1 cellular context compared by ENCODE assay signal in the genomic region with DNA sequence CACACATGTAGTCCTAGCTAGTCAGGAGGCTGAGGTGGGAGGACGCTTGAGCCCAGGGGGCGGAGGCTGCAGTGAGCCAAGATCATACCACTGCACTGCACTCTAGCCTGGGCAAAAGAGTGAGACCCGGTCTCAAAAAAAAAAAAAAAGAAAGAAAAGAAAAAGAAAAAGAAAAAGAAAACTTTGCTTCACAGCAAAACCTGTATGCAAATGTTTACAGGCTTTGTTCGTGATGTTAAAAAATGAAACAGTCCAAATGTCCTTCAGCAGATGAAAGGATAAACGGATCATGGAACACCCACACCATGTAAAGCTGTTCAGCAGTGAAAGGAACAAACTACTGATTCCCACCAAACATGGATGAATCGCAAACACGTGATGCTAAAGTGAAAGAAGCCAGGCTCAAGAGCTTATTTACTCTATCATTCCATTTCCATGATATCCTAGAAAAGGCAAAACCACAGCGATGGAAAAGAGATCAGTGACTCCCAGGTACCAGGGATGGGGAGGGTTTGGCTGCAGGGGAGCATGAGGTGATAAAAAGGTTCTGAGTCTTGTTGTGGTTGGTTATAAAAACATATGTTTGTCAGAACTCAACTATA.
A peak's percentile ranks its signal among the peaks of the same experiment; 100 is the strongest.
TF ChIP-seq lines count a peak whose summit lies in the region.

No MANE protein-coding gene starts in this region.

TF ChIP-seq in HEK293, 187 proteins besides CTCF, POLR2A, EP300 and RAD21 (continued from another document):
- TF ChIP-seq ZNF112 (tag by site-specific recombination; IDR thresholded peaks at IDR 0.05), result no peak
- peak; percentile 32; the same call in 1 of the 2 replicates for TF ChIP-seq GLIS1 (tag by site-specific recombination; IDR thresholded peaks at IDR 0.05)
- no peak for TF ChIP-seq ZNF433 (tag by site-specific recombination; IDR thresholded peaks at IDR 0.05; ENCODE audit: low read depth)
- no peak for TF ChIP-seq ZSCAN4 (tag by site-specific recombination; IDR thresholded peaks at IDR 0.05)
- TF ChIP-seq PRDM1 (tag by site-specific recombination; IDR thresholded peaks at IDR 0.05), result 0 out of 2 replicates have a peak, but pooled peaks have one; percentile 34
- no peak for TF ChIP-seq BCL11B (tag by site-specific recombination; IDR thresholded peaks at IDR 0.05; ENCODE audit: low read depth)
- no peak for TF ChIP-seq ZNF394 (tag by site-specific recombination; IDR thresholded peaks at IDR 0.05; ENCODE audit: borderline replicate concordance)
- TF ChIP-seq SP3 (tag by site-specific recombination; IDR thresholded peaks at IDR 0.05), result no peak
- no peak for TF ChIP-seq ZNF747 (tag by site-specific recombination; IDR thresholded peaks at IDR 0.05)
- TF ChIP-seq, protein P1, sequence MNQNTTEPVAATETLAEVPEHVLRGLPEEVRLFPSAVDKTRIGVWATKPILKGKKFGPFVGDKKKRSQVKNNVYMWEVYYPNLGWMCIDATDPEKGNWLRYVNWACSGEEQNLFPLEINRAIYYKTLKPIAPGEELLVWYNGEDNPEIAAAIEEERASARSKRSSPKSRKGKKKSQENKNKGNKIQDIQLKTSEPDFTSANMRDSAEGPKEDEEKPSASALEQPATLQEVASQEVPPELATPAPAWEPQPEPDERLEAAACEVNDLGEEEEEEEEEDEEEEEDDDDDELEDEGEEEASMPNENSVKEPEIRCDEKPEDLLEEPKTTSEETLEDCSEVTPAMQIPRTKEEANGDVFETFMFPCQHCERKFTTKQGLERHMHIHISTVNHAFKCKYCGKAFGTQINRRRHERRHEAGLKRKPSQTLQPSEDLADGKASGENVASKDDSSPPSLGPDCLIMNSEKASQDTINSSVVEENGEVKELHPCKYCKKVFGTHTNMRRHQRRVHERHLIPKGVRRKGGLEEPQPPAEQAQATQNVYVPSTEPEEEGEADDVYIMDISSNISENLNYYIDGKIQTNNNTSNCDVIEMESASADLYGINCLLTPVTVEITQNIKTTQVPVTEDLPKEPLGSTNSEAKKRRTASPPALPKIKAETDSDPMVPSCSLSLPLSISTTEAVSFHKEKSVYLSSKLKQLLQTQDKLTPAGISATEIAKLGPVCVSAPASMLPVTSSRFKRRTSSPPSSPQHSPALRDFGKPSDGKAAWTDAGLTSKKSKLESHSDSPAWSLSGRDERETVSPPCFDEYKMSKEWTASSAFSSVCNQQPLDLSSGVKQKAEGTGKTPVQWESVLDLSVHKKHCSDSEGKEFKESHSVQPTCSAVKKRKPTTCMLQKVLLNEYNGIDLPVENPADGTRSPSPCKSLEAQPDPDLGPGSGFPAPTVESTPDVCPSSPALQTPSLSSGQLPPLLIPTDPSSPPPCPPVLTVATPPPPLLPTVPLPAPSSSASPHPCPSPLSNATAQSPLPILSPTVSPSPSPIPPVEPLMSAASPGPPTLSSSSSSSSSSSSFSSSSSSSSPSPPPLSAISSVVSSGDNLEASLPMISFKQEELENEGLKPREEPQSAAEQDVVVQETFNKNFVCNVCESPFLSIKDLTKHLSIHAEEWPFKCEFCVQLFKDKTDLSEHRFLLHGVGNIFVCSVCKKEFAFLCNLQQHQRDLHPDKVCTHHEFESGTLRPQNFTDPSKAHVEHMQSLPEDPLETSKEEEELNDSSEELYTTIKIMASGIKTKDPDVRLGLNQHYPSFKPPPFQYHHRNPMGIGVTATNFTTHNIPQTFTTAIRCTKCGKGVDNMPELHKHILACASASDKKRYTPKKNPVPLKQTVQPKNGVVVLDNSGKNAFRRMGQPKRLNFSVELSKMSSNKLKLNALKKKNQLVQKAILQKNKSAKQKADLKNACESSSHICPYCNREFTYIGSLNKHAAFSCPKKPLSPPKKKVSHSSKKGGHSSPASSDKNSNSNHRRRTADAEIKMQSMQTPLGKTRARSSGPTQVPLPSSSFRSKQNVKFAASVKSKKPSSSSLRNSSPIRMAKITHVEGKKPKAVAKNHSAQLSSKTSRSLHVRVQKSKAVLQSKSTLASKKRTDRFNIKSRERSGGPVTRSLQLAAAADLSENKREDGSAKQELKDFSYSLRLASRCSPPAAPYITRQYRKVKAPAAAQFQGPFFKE (tag by site-specific recombination; IDR thresholded peaks at IDR 0.05; ENCODE audit: borderline replicate concordance), result no peak
- TF ChIP-seq ZIC2 (tag by site-specific recombination; IDR thresholded peaks at IDR 0.05), result no peak
- no peak for TF ChIP-seq ZNF768 (tag by site-specific recombination; IDR thresholded peaks at IDR 0.05)
- TF ChIP-seq PRDM10 (tag by site-specific recombination; IDR thresholded peaks at IDR 0.05), result peak; percentile 91
- TF ChIP-seq ZBTB17 (tag by site-specific recombination; IDR thresholded peaks at IDR 0.05), result 0 out of 2 replicates have a peak, but pooled peaks have one; percentile 39
- no peak for TF ChIP-seq ZNF302 (tag by site-specific recombination; IDR thresholded peaks at IDR 0.05; ENCODE audit: low read depth)
- no peak for TF ChIP-seq ZNF654 (tag by site-specific recombination; IDR thresholded peaks at IDR 0.05; ENCODE audit: low read depth)
- TF ChIP-seq ZNF174 (tag by site-specific recombination; IDR thresholded peaks at IDR 0.05), result no peak
